8 cellular contexts compared by ENCODE assay signal in genomic region chr17:16201693-16202131, GRCh38. TPM values are rescaled to one million over a fixed set of nuclear protein-coding genes. Genes with fewer than 3 reads are reported as not detected.
DNase-seq lines count a peak whose midpoint lies in the region; ATAC-seq, FAIRE-seq and TF ChIP-seq lines count a peak whose summit lies in the region.
"Not testable (repeated sequence)": the region's sequence is repeated elsewhere in the genome, so short reads cannot be mapped to it uniquely, and the experiment has no call there.

No MANE protein-coding gene starts in this region.

- H3K79me2 ChIP-seq in K562 (ENCODE audit: control insufficient read depth, insufficient read depth, low read length): peaks cover 67% of the 10 kb centered on the region

- H3K27ac ChIP-seq in BLaER1 (0 out of 2 replicates have a peak overlapping the region, but pooled peaks have one; percentile 26), cardiac muscle cell (peak overlapping the region; percentile 31), psoas muscle (peak overlapping the region; percentile 65), thyroid gland (peak overlapping the region; percentile 41 to 66 (median 47))
- not testable (repeated sequence) for H3K27ac ChIP-seq in K562 (ENCODE audit: extremely low read depth, low read depth, low read length)

- not testable (repeated sequence) for H2AFZ ChIP-seq in K562 (ENCODE audit: low read depth, low read length)

- H3K9me3 Mint-ChIP-seq in IgD-negative memory B cell, activated B cell treated with CpG ODN at 0.5 μM for 24 hours, memory B cell: not testable (repeated sequence)

- POLR2A ChIA-PET in activated B cell treated with CpG ODN at 0.5 μM for 24 hours (lab: Charles Lee); K562 (lab: Yijun Ruan, JAX): not testable (repeated sequence)

- H4K20me1 ChIP-seq in BLaER1: peaks cover 100% of the 10 kb centered on the region
- not testable (repeated sequence) for H4K20me1 ChIP-seq in K562 (replicated peaks; ENCODE audit: control insufficient read depth, insufficient read depth, low read length)

- not testable (repeated sequence) for TF ChIP-seq POLR2A in K562 (conservative IDR thresholded peaks at IDR 0.05); thyroid gland (IDR thresholded peaks at IDR 0.05)

- not testable (repeated sequence) for H3K9me3 ChIP-seq in BLaER1; K562 (replicated peaks; ENCODE audit: control insufficient read depth, insufficient read depth, low read depth, low read length); cardiac muscle cell (ENCODE audit: low read depth); psoas muscle; thyroid gland

- H3K36me3 ChIP-seq in BLaER1: peaks cover 22% of the 10 kb centered on the region
- H3K36me3 ChIP-seq in K562 (ENCODE audit: control insufficient read depth, insufficient read depth, low read length); cardiac muscle cell; thyroid gland: not testable (repeated sequence)
- H3K36me3 ChIP-seq in psoas muscle (ENCODE audit: insufficient read depth in 1 of 2, low read depth in 1 of 2): peaks cover 0 to 13% of the 10 kb centered on the region in 2 donors

- in situ Hi-C loops in K562 (cut with MboI): not testable (repeated sequence)

- ATAC-seq in activated B cell treated with CpG ODN at 0.5 μM for 24 hours (ENCODE audit: low read depth); K562; memory B cell (ENCODE audit: low read depth): not testable (repeated sequence)
- peak in 3 of 4 donors; percentile 73 to 78 (median 77) for ATAC-seq in psoas muscle

- BruUV-seq in K562 (replicated peaks; lab: Mats Ljungman, UMichigan): not testable (repeated sequence)

- H3K27me3 Mint-ChIP-seq in IgD-negative memory B cell, activated B cell treated with CpG ODN at 0.5 μM for 24 hours, memory B cell: not testable (repeated sequence)

- H3K27me3 ChIP-seq in BLaER1; K562 (ENCODE audit: control insufficient read depth in 2 of 2, insufficient read depth in 2 of 2, low read length in 2 of 2); cardiac muscle cell; psoas muscle (ENCODE audit: insufficient read depth in 3 of 3, low read length in 2 of 3); thyroid gland: not testable (repeated sequence)

- not testable (repeated sequence) for H3K36me3 Mint-ChIP-seq in IgD-negative memory B cell, memory B cell
- H3K36me3 Mint-ChIP-seq in activated B cell treated with CpG ODN at 0.5 μM for 24 hours (ENCODE audit: low read depth): peaks cover 12% of the 10 kb centered on the region

- TF ChIP-seq RAD21 in K562 (CRISPR knock-in tag; conservative IDR thresholded peaks at IDR 0.05 in 1 of 2, IDR thresholded peaks at IDR 0.05 in 1 of 2): not testable (repeated sequence)

- H3K27ac Mint-ChIP-seq in IgD-negative memory B cell: peak overlapping the region in 2 of 3 donors; percentile 52 to 62
- peak overlapping the region; percentile 82 for H3K27ac Mint-ChIP-seq in activated B cell treated with CpG ODN at 0.5 μM for 24 hours
- H3K27ac Mint-ChIP-seq in memory B cell: peak overlapping the region; percentile 81

- H3K9me1 ChIP-seq in K562 (ENCODE audit: control insufficient read depth, insufficient read depth, low read length): not testable (repeated sequence)

- not testable (repeated sequence) for H3K9ac ChIP-seq in BLaER1; K562 (ENCODE audit: insufficient read depth in 1 of 2, low read depth in 2 of 2, low read length in 2 of 2)

- not testable (repeated sequence) for H3K4me3 ChIP-seq in BLaER1; K562; cardiac muscle cell; psoas muscle; thyroid gland (replicated peaks in 1 of 3)

- intact Hi-C loops in activated B cell treated with CpG ODN at 0.5 μM for 24 hours (cut with micrococcal nuclease): loop anchor here (1.0 kb wide), 1 partner anchor 13 kb away; no protein-coding TSS in a partner anchor
- intact Hi-C loops in K562 (cut with micrococcal nuclease); psoas muscle (cut with DNase I); thyroid gland (cut with DNase I): not testable (repeated sequence)

- not testable (repeated sequence) for H3K4me3 Mint-ChIP-seq in IgD-negative memory B cell, activated B cell treated with CpG ODN at 0.5 μM for 24 hours, memory B cell

- peaks cover 65% of the 10 kb centered on the region for H3K4me1 ChIP-seq in BLaER1
- H3K4me1 ChIP-seq in K562 (replicated peaks in 1 of 2; ENCODE audit: control insufficient read depth in 2 of 2, insufficient read depth in 2 of 2, low read length in 2 of 2): not testable (repeated sequence)
- H3K4me1 ChIP-seq in cardiac muscle cell (ENCODE audit: low read depth): peaks cover 31% of the 10 kb centered on the region
- H3K4me1 ChIP-seq in psoas muscle: peaks cover 62% of the 10 kb centered on the region
- peaks cover 39 to 54% of the 10 kb centered on the region in 2 donors for H3K4me1 ChIP-seq in thyroid gland

- CTCF ChIA-PET in activated B cell treated with CpG ODN at 0.5 μM for 24 hours (lab: Charles Lee): interaction anchor here (1.2 kb wide), 1 partner anchor 14 kb away, joined by 4 read pairs; the partner anchor contains the start of gene NCOR1
- CTCF ChIA-PET in K562 (lab: Yijun Ruan, JAX; ENCODE audit: low intra/inter-chr PET ratio): not testable (repeated sequence)

- FAIRE-seq in K562 (lab: Jason Lieb, UNC): not testable (repeated sequence)

- DNase-seq in activated B cell treated with CpG ODN at 0.5 μM for 24 hours; K562 (ENCODE audit: extremely low read depth in 1 of 4, low spot score in 3 of 4); cardiac muscle cell (ENCODE audit: low read depth in 1 of 2, low spot score in 1 of 2); memory B cell (ENCODE audit: low spot score in 2 of 2); psoas muscle: not testable (repeated sequence)
- peak; percentile 44 to 47 for DNase-seq in thyroid gland

- 84% methylated on average over 13 of the region's 13 CpGs for WGBS in K562 (ENCODE audit: insufficient coverage, low coverage, missing lambda C conversion rate)
- WGBS in psoas muscle, 3 donors: 44 to 64% (median 48%) methylated on average over 13 of the region's 13 CpGs
- WGBS in thyroid gland, 2 donors: 71 to 77% methylated on average over 13 of the region's 13 CpGs

- peaks cover 52 to 56% (median 53%) of the 10 kb centered on the region in 3 donors for H3K4me1 Mint-ChIP-seq in IgD-negative memory B cell
- H3K4me1 Mint-ChIP-seq in activated B cell treated with CpG ODN at 0.5 μM for 24 hours: peaks cover 73% of the 10 kb centered on the region
- H3K4me1 Mint-ChIP-seq in memory B cell: peaks cover 43% of the 10 kb centered on the region

- not testable (repeated sequence) for TF ChIP-seq EP300 in K562 (IDR thresholded peaks at IDR 0.05; ENCODE audit: low read length)

- not testable (repeated sequence) for TF ChIP-seq CTCF in activated B cell treated with CpG ODN at 0.5 μM for 24 hours (IDR thresholded peaks at IDR 0.05); K562 (IDR thresholded peaks at IDR 0.05 in 2 of 3, conservative IDR thresholded peaks at IDR 0.05 in 1 of 3; ENCODE audit: insufficient read depth in 2 of 3, low read depth in 1 of 3, low read length in 3 of 3); cardiac muscle cell (IDR thresholded peaks at IDR 0.05; ENCODE audit: low read depth, low read length); psoas muscle (IDR thresholded peaks at IDR 0.05); thyroid gland (IDR thresholded peaks at IDR 0.05)

- H3K4me2 ChIP-seq in BLaER1: peak overlapping the region; percentile 28
- H3K4me2 ChIP-seq in K562 (ENCODE audit: insufficient read depth, low read length): not testable (repeated sequence)

RNA-seq across cellular contexts. Expression of gene NCOR1, which starts 13.6 kb away (rescaled TPM):
- polyA plus RNA-seq in IgD-negative memory B cell (166 TPM), K562 (2011; rRNA removed) (59.3 and 64.5 TPM in 2 replicates), K562 (2014; fragmentation: Illumina TruSeq; extraction: Trizol) (48.7 and 49.8 TPM in 2 replicates), K562 (2014; fragmentation: Nextera tagmentation; extraction: Ambion mirVana) (10 to 100 TPM; 20.2 to 35.3 TPM), K562 (2014; rRNA removed) (37.5 and 40.1 TPM in 2 replicates), cardiac muscle cell (109 and 139 TPM in 2 replicates), psoas muscle (10 to 100 TPM; 22.8 to 47.1 (median 29.4) TPM)
- total RNA-seq in activated B cell treated with CpG ODN at 0.5 μM for 24 hours (163 and 188 TPM in 2 replicates), K562 (2014; rRNA removed) (50.9 and 53.9 TPM in 2 replicates), K562 (2014; rRNA removed; fragmentation: Illumina TruSeq; extraction: Trizol) (52.5 and 56.8 TPM in 2 replicates), K562 (2015; rRNA removed; fragmentation: Illumina TruSeq; extraction: Trizol) (54.9 and 57.4 TPM in 2 replicates), K562 (2021) (62.1 and 66.5 TPM in 2 replicates), cardiac muscle cell (91.4 and 119 TPM in 2 replicates), psoas muscle (100 to 1,000 TPM in 1 of 4 donors, 10 to 100 TPM in 3; 78.8 to 102 (median 81.5) TPM), thyroid gland (100 to 1,000 TPM; 141 to 206 (median 204) TPM)
- 137 and 320 TPM in 2 replicates for total RNA-seq in K562 (2011; cell fraction: chromatin; rRNA removed; ENCODE audit: low replicate concordance)
- total RNA-seq in K562 (2011; cell fraction: nucleolus; rRNA removed): 51.0 and 77.2 TPM in 2 replicates
- 110 and 139 TPM in 2 replicates for total RNA-seq in K562 (2011; cell fraction: nucleoplasm; rRNA removed)
- 58.3 and 89.8 TPM in 2 replicates for polyA plus RNA-seq in K562 (2011; cell fraction: cytosol; rRNA removed)
- polyA plus RNA-seq in K562 (2011; cell fraction: nucleus; rRNA removed): 66.7 and 77.7 TPM in 2 replicates
- polyA plus RNA-seq in K562 (2012): 34.2 and 40.0 TPM in 2 replicates
- polyA minus RNA-seq in K562 (2011; rRNA and poly(A)+ RNA removed): 155 and 172 TPM in 2 replicates
- polyA minus RNA-seq in K562 (2011; cell fraction: cytosol; rRNA and poly(A)+ RNA removed): 47.7 and 57.5 TPM in 2 replicates
- 58.2 and 97.3 TPM in 2 replicates for polyA minus RNA-seq in K562 (2011; cell fraction: nucleus; rRNA and poly(A)+ RNA removed)

RNA-seq across cellular contexts. Expression of gene PIGL, which starts 15.3 kb away (rescaled TPM):
- polyA plus RNA-seq in IgD-negative memory B cell (14.7 TPM), K562 (2011; rRNA removed) (43.4 and 53.0 TPM in 2 replicates), K562 (2014; fragmentation: Illumina TruSeq; extraction: Trizol) (25.6 and 26.5 TPM in 2 replicates), K562 (2014; fragmentation: Nextera tagmentation; extraction: Ambion mirVana) (10 to 100 TPM; 54.2 to 55.3 TPM), K562 (2014; rRNA removed) (34.2 and 39.1 TPM in 2 replicates), cardiac muscle cell (28.8 and 49.6 TPM in 2 replicates), psoas muscle (10 to 100 TPM in 1 of 3 donors, 1 to 10 TPM in 2; 3.8 to 13.0 (median 8.3) TPM)
- total RNA-seq in activated B cell treated with CpG ODN at 0.5 μM for 24 hours (50.8 and 56.6 TPM in 2 replicates), K562 (2014; rRNA removed) (23.6 and 26.4 TPM in 2 replicates), K562 (2014; rRNA removed; fragmentation: Illumina TruSeq; extraction: Trizol) (22.7 and 24.5 TPM in 2 replicates), K562 (2015; rRNA removed; fragmentation: Illumina TruSeq; extraction: Trizol) (19.9 and 20.7 TPM in 2 replicates), K562 (2021) (27.7 and 29.6 TPM in 2 replicates), cardiac muscle cell (27.0 and 67.4 TPM in 2 replicates), psoas muscle (10 to 100 TPM in 1 of 4 donors, 1 to 10 TPM in 3; 6.7 to 13.2 (median 7.7) TPM), thyroid gland (10 to 100 TPM; 48.8 to 96.0 (median 60.9) TPM)
- total RNA-seq in K562 (2011; cell fraction: chromatin; rRNA removed; ENCODE audit: low replicate concordance): 121 and 141 TPM in 2 replicates
- 109 and 111 TPM in 2 replicates for total RNA-seq in K562 (2011; cell fraction: nucleolus; rRNA removed)
- total RNA-seq in K562 (2011; cell fraction: nucleoplasm; rRNA removed): 115 and 144 TPM in 2 replicates
- polyA plus RNA-seq in K562 (2011; cell fraction: cytosol; rRNA removed): 25.8 and 37.0 TPM in 2 replicates
- 236 and 238 TPM in 2 replicates for polyA plus RNA-seq in K562 (2011; cell fraction: nucleus; rRNA removed)
- polyA plus RNA-seq in K562 (2012): 16.5 and 22.9 TPM in 2 replicates
- polyA minus RNA-seq in K562 (2011; rRNA and poly(A)+ RNA removed): 23.3 and 27.9 TPM in 2 replicates
- polyA minus RNA-seq in K562 (2011; cell fraction: cytosol; rRNA and poly(A)+ RNA removed): 10.3 and 11.0 TPM in 2 replicates
- polyA minus RNA-seq in K562 (2011; cell fraction: nucleus; rRNA and poly(A)+ RNA removed): 28.1 and 40.4 TPM in 2 replicates
